In genomic region chr17:82693168-82693867, GRCh38 we compare ENCODE assay signal across 26 cellular contexts.
"Had no signal": no experiment of that assay in that cellular context is flagged by ENCODE, and none has a peak within 500 bp of the region (broad histone marks: within the 10 kb centered on the region; RNA-seq: fewer than 3 reads in every experiment).

No MANE protein-coding gene starts in this region.

- H3K27ac Mint-ChIP-seq: activated CD4-positive, alpha-beta memory T cell treated with anti-CD3 and anti-CD28 coated beads for 36 hours; activated CD4-positive, alpha-beta T cell treated with anti-CD3 and anti-CD28 coated beads, Interleukin-2, amount 10 ng/mL, durations not matched to agents 24 days and 14 days; activated T-cell treated with anti-CD3 and anti-CD28 coated beads, Interleukin-2, amount 50 U/mL, for 24 hours; activated T-helper 17 cell treated with anti-CD3 and anti-CD28 coated beads, Interleukin-2, amount 50 U/mL, for 72 hours; dendritic cell treated with granulocyte-macrophage colony-stimulating factor and Interleukin-4, amounts not matched to agents 40 ng/mL and 50 ng/mL, for 4 days; stimulated activated naive B cell treated with anti-CD40 and anti-IgM and Interleukin-4, amounts not matched to agents 10 μg/mL and 1 μg/mL and 100 μg/mL, for 72 hours; T-helper 17 cell had no signal

- H3K27me3 Mint-ChIP-seq: activated CD4-positive, alpha-beta memory T cell treated with anti-CD3 and anti-CD28 coated beads for 36 hours; activated T-helper 17 cell treated with anti-CD3 and anti-CD28 coated beads, Interleukin-2, amount 50 U/mL, for 72 hours; T-helper 17 cell had no signal

- H3K4me3 Mint-ChIP-seq: activated CD4-positive, alpha-beta memory T cell treated with anti-CD3 and anti-CD28 coated beads for 36 hours; activated CD4-positive, alpha-beta T cell treated with anti-CD3 and anti-CD28 coated beads, Interleukin-2, amount 10 ng/mL, durations not matched to agents 24 days and 14 days; activated T-cell treated with anti-CD3 and anti-CD28 coated beads, Interleukin-2, amount 50 U/mL, for 24 hours; activated T-helper 17 cell treated with anti-CD3 and anti-CD28 coated beads, Interleukin-2, amount 50 U/mL, for 72 hours; dendritic cell treated with granulocyte-macrophage colony-stimulating factor and Interleukin-4, amounts not matched to agents 40 ng/mL and 50 ng/mL, for 4 days; stimulated activated naive B cell treated with anti-CD40 and anti-IgM and Interleukin-4, amounts not matched to agents 10 μg/mL and 1 μg/mL and 100 μg/mL, for 72 hours; T-helper 17 cell had no signal

- DNase-seq: activated CD4-positive, alpha-beta memory T cell treated with anti-CD3 and anti-CD28 coated beads for 36 hours; activated CD4-positive, alpha-beta T cell treated with anti-CD3 and anti-CD28 coated beads, Interleukin-2, amount 10 ng/mL, durations not matched to agents 24 days and 14 days; activated CD4-positive, CD25-positive, alpha-beta regulatory T cell treated with anti-CD3 and anti-CD28 coated beads, Interleukin-2, amount 50 U/mL, for 72 hours; activated CD8-positive, alpha-beta memory T cell treated with anti-CD3 and anti-CD28 coated beads, Interleukin-2, amount 50 U/mL, for 48 hours; activated gamma-delta T cell treated with Interleukin-2 at 50 U/mL for 16 hours; activated naive CD4-positive, alpha-beta T cell treated with anti-CD3 and anti-CD28 coated beads, Interleukin-2, amount 50 U/mL, for 16 hours; activated T-cell treated with anti-CD3 and anti-CD28 coated beads, Interleukin-2, amount 50 U/mL, for 24 hours; amniotic stem cell; central memory CD4-positive, alpha-beta T cell; effector CD4-positive, alpha-beta T cell; esophagus squamous epithelium; foreskin melanocyte; heart right ventricle; left lung; lower lobe of right lung; mesenchymal stem cell; sigmoid colon; small intestine; stimulated activated CD4-positive, alpha-beta T cell treated with anti-CD3 and anti-CD28 coated beads, Interleukin-2, amount 100 ng/mL, for 24 hours; stimulated activated naive B cell treated with anti-CD40 and anti-IgM and Interleukin-4, amounts not matched to agents 10 μg/mL and 1 μg/mL and 100 μg/mL, for 72 hours; stomach; T-helper 17 cell had no signal

- H3K4me1 Mint-ChIP-seq: activated T-helper 17 cell treated with anti-CD3 and anti-CD28 coated beads, Interleukin-2, amount 50 U/mL, for 72 hours had no signal

- H3K27ac ChIP-seq: esophagus squamous epithelium, heart right ventricle, left lung, lower lobe of right lung, prostate gland, sigmoid colon, stomach, suprapubic skin had no signal
